In genomic region chr14:52315355-52315718, GRCh38 we compare ENCODE assay signal across 9 cellular contexts. TPM values are rescaled to one million over a fixed set of nuclear protein-coding genes. Genes with fewer than 3 reads are reported as not detected.
DNase-seq lines count a peak whose midpoint lies in the region; ATAC-seq and TF ChIP-seq lines count a peak whose summit lies in the region.
"Had no signal": no experiment of that assay in that cellular context is flagged by ENCODE, and none has a peak within 500 bp of the region (broad histone marks: within the 10 kb centered on the region; RNA-seq: fewer than 3 reads in every experiment).

No MANE protein-coding gene starts in this region.

- peaks cover 53% of the 10 kb centered on the region for H3K27me3 Mint-ChIP-seq in nephron (ENCODE audit: low read depth)

- H3K9me2 ChIP-seq in Loucy (replicated peaks; ENCODE audit: low read depth, low read length): no peaks in the 10 kb centered on the region

- peak overlapping the region; percentile 85 to 95 (median 89) for H3K9ac ChIP-seq in BLaER1 treated with 17β-estradiol and CSF1 and Interleukin-3, amounts not matched to agents 10 nM and 100 nM
- peak overlapping the region; percentile 67 for H3K9ac ChIP-seq in Loucy (ENCODE audit: low read depth, low read length, poor library complexity, severe bottlenecking)

- peak overlapping the region; percentile 69 to 94 (median 88) for H3K4me3 ChIP-seq in BLaER1 treated with 17β-estradiol and CSF1 and Interleukin-3, amounts not matched to agents 10 nM and 100 nM
- H3K4me3 ChIP-seq in Loucy (ENCODE audit: low read length, poor library complexity, severe bottlenecking) (peak overlapping the region; percentile 81), dorsolateral prefrontal cortex (peak overlapping the region in 48 of 59 donors; percentile 34 to 76 (median 60))

- H3K4me1 ChIP-seq in BLaER1 treated with 17β-estradiol and CSF1 and Interleukin-3, amounts not matched to agents 10 nM and 100 nM: peaks cover 53 to 75% (median 64%) of the 10 kb centered on the region in 10 experiments
- peaks cover 84% of the 10 kb centered on the region for H3K4me1 ChIP-seq in Loucy (ENCODE audit: insufficient read depth, low read length, poor library complexity, severe bottlenecking)

- no peaks in the 10 kb centered on the region for H3K79me2 ChIP-seq in Loucy (ENCODE audit: insufficient read depth, low read length)

- peaks cover 37% of the 10 kb centered on the region for H3K4me1 Mint-ChIP-seq in nephron

- TF ChIP-seq CTCF in Loucy (conservative IDR thresholded peaks at IDR 0.05; ENCODE audit: low read length) (no peak), dorsolateral prefrontal cortex (IDR thresholded peaks at IDR 0.05 in 54 of 56, conservative IDR thresholded peaks at IDR 0.05 in 2 of 56; ENCODE audit: low read depth in 1 of 56, partially characterized antibody in 56 of 56) (no peak), nephron (IDR thresholded peaks at IDR 0.05; ENCODE audit: unreplicated experiment in 3 of 3) (no peak)

- peak overlapping the region; percentile 89 to 93 (median 90) for H3K4me3 Mint-ChIP-seq in nephron

- ATAC-seq in HG02884 (IDR thresholded peaks at IDR 0.05; ENCODE audit: unreplicated experiment): no peak
- ATAC-seq in HG03460 (IDR thresholded peaks at IDR 0.05; ENCODE audit: unreplicated experiment): no peak

- H2AFZ ChIP-seq in Loucy (ENCODE audit: low read length): peak overlapping the region; percentile 91

- peaks cover 0 to 18% (median 0%) of the 10 kb centered on the region in 11 experiments; a peak in 5 of 22 replicates for H4K20me1 ChIP-seq in BLaER1 treated with 17β-estradiol and CSF1 and Interleukin-3, amounts not matched to agents 10 nM and 100 nM
- H4K20me1 ChIP-seq in Loucy (ENCODE audit: insufficient read depth, low read length, poor library complexity, severe bottlenecking): no peaks in the 10 kb centered on the region

- H3K9me3 ChIP-seq in BLaER1 treated with 17β-estradiol and CSF1 and Interleukin-3, amounts not matched to agents 10 nM and 100 nM (replicated peaks in 1 of 11): peaks cover 7 to 20% (median 17%) of the 10 kb centered on the region in 11 experiments
- no peaks in the 10 kb centered on the region for H3K9me3 ChIP-seq in Loucy (ENCODE audit: insufficient read depth, low read depth, low read length)

- H3K36me3 Mint-ChIP-seq in nephron (ENCODE audit: low read depth): peaks cover 4% of the 10 kb centered on the region

- peak overlapping the region; percentile 61 to 81 (median 70) for H3K27ac Mint-ChIP-seq in nephron

- H3F3A ChIP-seq in Loucy (ENCODE audit: low read depth): peaks cover 16% of the 10 kb centered on the region; the same call in 1 of the 2 replicates

- peak overlapping the region; percentile 85 to 99 (median 97) for H3K4me2 ChIP-seq in BLaER1 treated with 17β-estradiol and CSF1 and Interleukin-3, amounts not matched to agents 10 nM and 100 nM
- peak overlapping the region; percentile 89 for H3K4me2 ChIP-seq in Loucy (ENCODE audit: low read depth, low read length, poor library complexity, severe bottlenecking)

- peaks cover 0 to 21% (median 20%) of the 10 kb centered on the region in 11 experiments; a peak in 19 of 22 replicates for H3K36me3 ChIP-seq in BLaER1 treated with 17β-estradiol and CSF1 and Interleukin-3, amounts not matched to agents 10 nM and 100 nM
- H3K36me3 ChIP-seq in Loucy (ENCODE audit: insufficient read depth, low read length): no peaks in the 10 kb centered on the region

- DNase-seq in dorsolateral prefrontal cortex (no peak), NCI-H2227 treated with DMSO at 0.1 percent for 48 hours (lab: John Stamatoyannopoulos, UW) (no peak), NCI-H345 treated with DMSO at 0.1 percent for 48 hours (lab: John Stamatoyannopoulos, UW; ENCODE audit: unreplicated experiment) (no peak)

- intact Hi-C loops in dorsolateral prefrontal cortex (cut with DNase I): no loop called here

- no peaks in the 10 kb centered on the region for H3K27me3 ChIP-seq in BLaER1 treated with 17β-estradiol and CSF1 and Interleukin-3, amounts not matched to agents 10 nM and 100 nM
- H3K27me3 ChIP-seq in Loucy (ENCODE audit: insufficient read depth, low read length, poor library complexity, severe bottlenecking) (no peaks in the 10 kb centered on the region), dorsolateral prefrontal cortex (peaks cover 0 to 29% (median 11%) of the 10 kb centered on the region in 45 donors)

- peak overlapping the region; percentile 78 to 96 (median 90); a peak in 21 of 22 replicates for H3K27ac ChIP-seq in BLaER1 treated with 17β-estradiol and CSF1 and Interleukin-3, amounts not matched to agents 10 nM and 100 nM
- H3K27ac ChIP-seq in dorsolateral prefrontal cortex: no peak overlapping the region

- H3K9me3 Mint-ChIP-seq in nephron: no peaks in the 10 kb centered on the region

RNA-seq across cellular contexts. Expression of gene PTGER2, which starts 1.2 kb away (rescaled TPM):
- total RNA-seq in dorsolateral prefrontal cortex: 1 to 10 TPM in 6 of 120 experiments, under 1 TPM in 60, not detected in 54; 0.18 to 1.4 (median 0.40) TPM
- total RNA-seq: pulmonary artery endothelial cell had no signal

RNA-seq across cellular contexts. Expression of gene PTGDR, which starts 47.8 kb away (rescaled TPM):
- total RNA-seq in dorsolateral prefrontal cortex: 1 to 10 TPM in 39 of 120 experiments, under 1 TPM in 72, not detected in 9; 0.14 to 5.2 (median 0.74) TPM
- total RNA-seq: pulmonary artery endothelial cell had no signal

Comparison
In these comparisons a context has a peak if more than half of its experiments do, and no peak if none do; other contexts are left out.
1. H3K27ac ChIP-seq: peak in BLaER1 treated with 17β-estradiol and CSF1 and Interleukin-3, amounts not matched to agents 10 nM and 100 nM (11 of 11); none in dorsolateral prefrontal cortex (0 of 59).
2. Peak in every context shown above with its lines, with median percentiles within 50 percentile points of each other: H3K4me3 ChIP-seq.